Comparison of ENCODE assay signal across 8 cellular contexts in the genomic region with DNA sequence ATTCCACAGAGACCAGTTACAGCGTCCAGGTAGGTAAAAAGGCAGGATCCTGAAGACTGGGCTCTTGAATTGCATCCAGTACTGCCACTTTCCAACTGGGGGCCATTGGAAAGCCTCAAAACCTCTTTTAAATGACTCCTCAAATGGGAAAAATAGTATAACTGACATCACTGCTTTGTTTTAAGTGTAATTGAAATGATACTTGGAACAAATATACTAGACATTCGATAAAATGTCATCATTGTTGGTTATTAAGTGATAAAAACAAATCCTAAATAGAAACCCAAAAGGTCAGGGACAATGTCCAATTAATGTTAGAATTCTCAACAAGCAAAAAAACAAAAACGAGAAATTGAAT. TPM values are rescaled to one million over a fixed set of nuclear protein-coding genes. Genes with fewer than 3 reads are reported as not detected.
DNase-seq lines count a peak whose midpoint lies in the region; ATAC-seq and TF ChIP-seq lines count a peak whose summit lies in the region.

No MANE protein-coding gene starts in this region.

- peak overlapping the region; percentile 67 for H3K4me2 ChIP-seq in mammary epithelial cell (ENCODE audit: insufficient read depth, low read depth, low read length)

- TF ChIP-seq POLR2A in prostate gland (IDR thresholded peaks at IDR 0.05): no peak

- peak overlapping the region; percentile 77 for H3K9ac ChIP-seq in HUES6 (ENCODE audit: low read length)
- H3K9ac ChIP-seq in mammary epithelial cell (ENCODE audit: insufficient read depth, low read length): no peak overlapping the region

- no peak for TF ChIP-seq CTCF in AG04450 (IDR thresholded peaks at IDR 0.05; ENCODE audit: low read depth, low read length)
- no peak for TF ChIP-seq CTCF in mammary epithelial cell (conservative IDR thresholded peaks at IDR 0.05 in 1 of 2, IDR thresholded peaks at IDR 0.05 in 1 of 2; ENCODE audit: extremely low read depth in 1 of 2, insufficient read depth in 1 of 2, low read depth in 1 of 2, low read length in 2 of 2)
- no peak for TF ChIP-seq CTCF in prostate gland (IDR thresholded peaks at IDR 0.05)

- CTCF ChIA-PET in AG04450 (lab: Charles Lee) (interaction anchor here (0.6 to 1.9 kb wide), 3 partner anchors 26 to 108 kb away, joined by 3 to 17 read pairs (median 8); no protein-coding TSS in a partner anchor), mammary epithelial cell (lab: Charles Lee; ENCODE audit: low non-redundant PET) (interaction anchor here (0.8 kb wide), 1 partner anchor 108 kb away, joined by 13 read pairs; no protein-coding TSS in a partner anchor)

- no peaks in the 10 kb centered on the region for H3K9me3 Mint-ChIP-seq in naive thymus-derived CD8-positive, alpha-beta T cell

- no peak for ATAC-seq in naive thymus-derived CD8-positive, alpha-beta T cell
- no peak for ATAC-seq in GM19023 (IDR thresholded peaks at IDR 0.05; ENCODE audit: unreplicated experiment)

- H3K4me3 ChIP-seq in AG04450 (ENCODE audit: low read depth, low read length) (no peak overlapping the region), HUES6 (ENCODE audit: low read depth, low read length) (peak overlapping the region; percentile 90), mammary epithelial cell (replicated peaks in 1 of 3; ENCODE audit: insufficient read depth in 1 of 3, low read depth in 2 of 3, low read length in 3 of 3) (no peak overlapping the region), prostate gland (no peak overlapping the region)

- H3K27me3 ChIP-seq in AG04450 (ENCODE audit: control insufficient read depth, insufficient read depth, low read length) (no peaks in the 10 kb centered on the region), HUES6 (ENCODE audit: control insufficient read depth, insufficient read depth, low read length) (peaks cover 9% of the 10 kb centered on the region), mammary epithelial cell (ENCODE audit: insufficient read depth, low read length) (no peaks in the 10 kb centered on the region), prostate gland (replicated peaks; ENCODE audit: insufficient read depth) (no peaks in the 10 kb centered on the region)

- peaks cover 0 to 8% (median 6%) of the 10 kb centered on the region in 3 donors for H3K36me3 Mint-ChIP-seq in naive thymus-derived CD8-positive, alpha-beta T cell

- H3K4me1 ChIP-seq in HUES6 (ENCODE audit: control insufficient read depth, insufficient read depth, low read length): peaks cover 38% of the 10 kb centered on the region
- H3K4me1 ChIP-seq in mammary epithelial cell (ENCODE audit: insufficient read depth, low read length): peaks cover 35% of the 10 kb centered on the region
- H3K4me1 ChIP-seq in prostate gland (replicated peaks): peaks cover 9% of the 10 kb centered on the region

- whole genome bisulfite sequencing in mammary epithelial cell (ENCODE audit: low coverage, missing lambda C conversion rate): 53% methylated on average over 3 of the region's 3 CpGs
- WGBS in prostate gland: 62% methylated on average over 3 of the region's 3 CpGs

- no peaks in the 10 kb centered on the region for H4K20me1 ChIP-seq in mammary epithelial cell (ENCODE audit: insufficient read depth, low read length)

- peak overlapping the region; percentile 96 for H3K27ac ChIP-seq in AG04450 (ENCODE audit: low read depth, low read length)
- peak overlapping the region; percentile 80 for H3K27ac ChIP-seq in HUES6 (ENCODE audit: low read depth, low read length)
- peak overlapping the region; percentile 77 for H3K27ac ChIP-seq in mammary epithelial cell (ENCODE audit: insufficient read depth, low read depth, low read length)
- H3K27ac ChIP-seq in prostate gland: no peak overlapping the region

- DNase-seq in AG04450 (ENCODE audit: low read depth, low spot score) (no peak), mammary epithelial cell (no peak), posterior cingulate gyrus (no peak), prostate gland (ENCODE audit: low spot score) (no peak), cardiac septum (ENCODE audit: low spot score) (no peak)
- DNase-seq in naive thymus-derived CD8-positive, alpha-beta T cell: no peak

- H3K79me2 ChIP-seq in mammary epithelial cell (ENCODE audit: insufficient read depth, low read length): peaks cover 38% of the 10 kb centered on the region

- BruUV-seq in mammary epithelial cell (replicated peaks; lab: Mats Ljungman, UMichigan): TSS peak; percentile 95

- H3K9me3 ChIP-seq in AG04450 (ENCODE audit: control insufficient read depth, insufficient read depth, low read length): no peaks in the 10 kb centered on the region; the same call in 1 of the 2 replicates
- H3K9me3 ChIP-seq in HUES6 (ENCODE audit: control insufficient read depth, insufficient read depth, low read depth, low read length): no peaks in the 10 kb centered on the region
- H3K9me3 ChIP-seq in mammary epithelial cell (replicated peaks; ENCODE audit: insufficient read depth, low read length): no peaks in the 10 kb centered on the region
- no peaks in the 10 kb centered on the region for H3K9me3 ChIP-seq in prostate gland

- dilution Hi-C loops in mammary epithelial cell (cut with HindIII; ENCODE audit: low sequenced_read_pairs): no loop called here

- POLR2A ChIA-PET in AG04450 (lab: Yijun Ruan, JAX): interaction anchor here (0.6 to 1.6 kb wide), 8 partner anchors 16 to 141 kb away, joined by 3 to 13 read pairs (median 4); partner anchors contain the start of gene MEAK7
- POLR2A ChIA-PET in naive thymus-derived CD8-positive, alpha-beta T cell (lab: Charles Lee): interaction anchor here (1.0 to 9.8 kb wide), 7 partner anchors 12 to 113 kb away, joined by 3 to 141 read pairs (median 11); no protein-coding TSS in a partner anchor

- in situ Hi-C loops in mammary epithelial cell (cut with MboI; ENCODE audit: low sequenced_read_pairs in 2 of 2): no loop called here

- peaks cover 26 to 52% (median 43%) of the 10 kb centered on the region in 4 donors for H3K4me1 Mint-ChIP-seq in naive thymus-derived CD8-positive, alpha-beta T cell

- H2AFZ ChIP-seq in mammary epithelial cell (ENCODE audit: low read depth, low read length): peak overlapping the region; percentile 57

- H3K27ac Mint-ChIP-seq in naive thymus-derived CD8-positive, alpha-beta T cell: peak overlapping the region in 3 of 10 donors; percentile 6 to 66 (median 31)

- intact Hi-C loops in mammary epithelial cell (cut with micrococcal nuclease): loop anchor here (2.0 to 5.0 kb wide), 2 partner anchors 87 to 342 kb away; no protein-coding TSS in a partner anchor
- intact Hi-C loops in posterior cingulate gyrus (cut with DNase I): no loop called here
- intact Hi-C loops in prostate gland (cut with DNase I): loop anchor here (5.0 kb wide), 1 partner anchor 87 kb away; no protein-coding TSS in a partner anchor
- intact Hi-C loops in cardiac septum (cut with DNase I): no loop called here

- peak overlapping the region in 7 of 10 donors; percentile 48 to 97 (median 62) for H3K4me3 Mint-ChIP-seq in naive thymus-derived CD8-positive, alpha-beta T cell

- H3K36me3 ChIP-seq in HUES6 (ENCODE audit: control insufficient read depth, insufficient read depth, low read length) (peaks cover 11% of the 10 kb centered on the region; the same call in 1 of the 2 replicates), mammary epithelial cell (ENCODE audit: insufficient read depth, low read length) (peaks cover 6% of the 10 kb centered on the region), prostate gland (no peaks in the 10 kb centered on the region)

- no peaks in the 10 kb centered on the region for H3K27me3 Mint-ChIP-seq in naive thymus-derived CD8-positive, alpha-beta T cell

RNA-seq across cellular contexts. Expression of gene COTL1, which starts 1.2 kb away (rescaled TPM):
- polyA plus RNA-seq in AG04450 (2011; rRNA removed): 153 and 197 TPM in 2 replicates
- 83.5 and 92.2 TPM in 2 replicates for polyA minus RNA-seq in AG04450 (2011; rRNA and poly(A)+ RNA removed)
- 100 to 1,000 TPM in 1 of 2 donors, 10 to 100 TPM in 1; 79.2 to 202 TPM for total RNA-seq in mammary epithelial cell
- 190 TPM for polyA plus RNA-seq in mammary epithelial cell
- polyA minus RNA-seq in mammary epithelial cell: 217 TPM
- 100 to 1,000 TPM in 1 of 2 experiments, 10 to 100 TPM in 1; 99.1 to 101 TPM for total RNA-seq in naive thymus-derived CD8-positive, alpha-beta T cell
- 100 to 1,000 TPM; 341 to 512 (median 425) TPM for polyA plus RNA-seq in naive thymus-derived CD8-positive, alpha-beta T cell
- 100 to 1,000 TPM in 1 of 2 donors, 10 to 100 TPM in 1; 46.8 to 110 TPM for total RNA-seq in prostate gland
- total RNA-seq in cardiac septum: 11.0 TPM

RNA-seq across cellular contexts. Expression of gene KLHL36, which starts 29.2 kb away (rescaled TPM):
- polyA plus RNA-seq in AG04450 (2011; rRNA removed) (32.6 and 38.3 TPM in 2 replicates), mammary epithelial cell (38.8 TPM)
- 53.1 and 66.7 TPM in 2 replicates for polyA minus RNA-seq in AG04450 (2011; rRNA and poly(A)+ RNA removed)
- total RNA-seq in mammary epithelial cell (100 to 1,000 TPM in 1 of 2 donors, 10 to 100 TPM in 1; 52.9 to 103 TPM), prostate gland (100 to 1,000 TPM in 1 of 2 donors, 10 to 100 TPM in 1; 57.1 to 106 TPM), cardiac septum (53.2 TPM)
- polyA minus RNA-seq in mammary epithelial cell: 35.9 TPM
- 100 to 1,000 TPM; 151 to 157 TPM for total RNA-seq in naive thymus-derived CD8-positive, alpha-beta T cell
- 10 to 100 TPM; 27.4 to 50.3 (median 32.0) TPM for polyA plus RNA-seq in naive thymus-derived CD8-positive, alpha-beta T cell

Comparison
In these comparisons a context has a peak if more than half of its experiments do, and no peak if none do; other contexts are left out.
1. H3K27ac ChIP-seq: peak in AG04450 (single experiment), HUES6 (single experiment) and mammary epithelial cell (single experiment); none in prostate gland (0 of 2).
2. intact Hi-C loops: an anchor here in mammary epithelial cell (2.0 to 5.0 kb wide) and prostate gland (5.0 kb wide); none called in posterior cingulate gyrus and cardiac septum.